ENCODE assay signal across 1 cellular context in the genomic region with DNA sequence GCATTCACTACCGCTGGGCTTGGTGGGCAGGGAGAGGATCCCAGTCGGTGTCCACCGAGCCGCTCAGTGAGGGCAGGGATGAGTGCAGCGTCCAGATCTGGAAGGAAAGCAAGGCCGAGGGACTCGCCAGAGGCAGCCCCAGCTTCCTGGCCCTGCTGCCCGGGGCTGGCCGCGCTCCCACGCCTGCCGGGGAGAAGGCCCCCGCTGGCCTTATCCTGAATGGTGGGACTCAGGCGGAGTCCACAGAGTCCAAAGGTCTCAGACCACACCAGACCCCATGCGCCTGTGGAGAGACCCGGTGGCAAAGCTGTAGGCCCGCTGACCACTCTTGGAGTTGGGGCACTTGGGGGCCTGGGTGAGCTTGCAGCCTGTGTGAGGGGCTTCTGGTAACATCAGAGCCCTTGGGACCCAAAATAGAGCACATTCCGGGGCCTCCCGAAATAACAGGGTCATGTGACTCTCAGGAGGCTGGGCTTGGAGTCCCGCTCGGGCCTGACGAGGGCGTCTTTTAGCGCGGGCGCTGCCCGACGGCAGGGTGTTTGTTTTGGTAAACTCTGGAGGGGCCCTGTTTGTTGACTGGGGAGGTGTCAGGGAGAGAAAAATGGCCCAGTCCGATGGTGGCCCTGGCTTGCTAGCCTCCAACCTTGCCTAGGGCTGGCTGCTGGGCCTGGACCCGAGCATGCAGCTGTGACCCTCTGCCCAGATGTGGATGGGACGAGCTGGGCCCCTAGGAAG.
TF ChIP-seq lines count a peak whose summit lies in the region.

No MANE protein-coding gene starts in this region.

TF ChIP-seq in H1, 55 proteins besides CTCF, POLR2A, EP300 and RAD21:
- TF ChIP-seq SIN3A (conservative IDR thresholded peaks at IDR 0.05 in 1 of 2, IDR thresholded peaks at IDR 0.05 in 1 of 2; ENCODE audit: low read depth in 1 of 2, low read length in 2 of 2) (no peak), TEAD4 (IDR thresholded peaks at IDR 0.05; ENCODE audit: low read depth, low read length) (0 out of 2 replicates have a peak, but pooled peaks have one; percentile 17), PHF8 (conservative IDR thresholded peaks at IDR 0.05; ENCODE audit: low read depth, low read length) (no peak)
